8 cellular contexts compared by ENCODE assay signal in the genomic region with DNA sequence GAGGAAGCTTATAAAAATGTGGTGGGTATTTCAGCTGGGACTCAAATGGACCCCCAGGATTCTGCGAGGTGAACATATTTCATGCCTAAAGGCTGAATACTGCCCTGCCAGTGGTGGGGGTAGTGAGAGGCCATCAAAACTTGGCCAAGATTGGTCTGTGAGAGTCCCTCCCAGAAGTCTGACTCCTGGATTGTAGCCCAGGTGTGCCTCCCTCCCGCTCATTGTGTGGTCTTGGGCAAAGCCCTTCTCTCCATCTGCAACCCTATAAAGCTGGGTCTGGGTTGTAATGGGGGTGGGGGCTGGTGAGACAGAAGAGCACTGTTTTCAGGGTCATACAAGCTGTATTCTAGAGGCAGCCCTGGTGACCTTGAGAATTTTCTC. TPM values are rescaled to one million over a fixed set of nuclear protein-coding genes. Genes with fewer than 3 reads are reported as not detected.
DNase-seq lines count a peak whose midpoint lies in the region; ATAC-seq and TF ChIP-seq lines count a peak whose summit lies in the region.

No MANE protein-coding gene starts in this region.

- ATAC-seq in activated T-cell treated with anti-CD3 and anti-CD28 coated beads, Interleukin-2, amount 50 U/mL, for 4 hours, result no peak
- ATAC-seq in activated naive CD8-positive, alpha-beta T cell treated with anti-CD3 and anti-CD28 coated beads, Interleukin-2, amount 50 U/mL, for 24 hours, result no peak
- ATAC-seq in thoracic aorta (ENCODE audit: insufficient number of reproducible peaks, low FRiP score, low read depth) (no peak), HG02884 (IDR thresholded peaks at IDR 0.05; ENCODE audit: unreplicated experiment) (no peak)

- TF ChIP-seq CTCF in thoracic aorta (IDR thresholded peaks at IDR 0.05), result no peak

- peaks cover 70% of the 10 kb centered on the region for H3K4me1 Mint-ChIP-seq in activated T-cell treated with anti-CD3 and anti-CD28 coated beads, Interleukin-2, amount 50 U/mL, for 4 hours (ENCODE audit: low read depth)
- peaks cover 72% of the 10 kb centered on the region for H3K4me1 Mint-ChIP-seq in activated naive CD8-positive, alpha-beta T cell treated with anti-CD3 and anti-CD28 coated beads, Interleukin-2, amount 50 U/mL, for 24 hours
- peaks cover 47 to 58% of the 10 kb centered on the region in 2 donors for H3K4me1 Mint-ChIP-seq in immature natural killer cell

- no peak for DNase-seq in activated T-cell treated with anti-CD3 and anti-CD28 coated beads, Interleukin-2, amount 50 U/mL, for 4 hours
- DNase-seq in activated T-cell treated with anti-CD3 and anti-CD28 coated beads, Interleukin-2, amount 50 U/mL, for 1 hour, result no peak
- no peak for DNase-seq in activated naive CD8-positive, alpha-beta T cell treated with anti-CD3 and anti-CD28 coated beads, Interleukin-2, amount 50 U/mL, for 24 hours
- DNase-seq in immature natural killer cell (no peak), thoracic aorta (ENCODE audit: low spot score) (no peak), DMS153 treated with DMSO at 0.1 percent for 48 hours (lab: John Stamatoyannopoulos, UW; ENCODE audit: unreplicated experiment) (no peak), NCI-H1930 (lab: John Stamatoyannopoulos, UW) (no peak)

- peaks cover 20% of the 10 kb centered on the region for H3K36me3 Mint-ChIP-seq in activated T-cell treated with anti-CD3 and anti-CD28 coated beads, Interleukin-2, amount 50 U/mL, for 4 hours (ENCODE audit: insufficient read depth)
- peaks cover 21% of the 10 kb centered on the region for H3K36me3 Mint-ChIP-seq in activated naive CD8-positive, alpha-beta T cell treated with anti-CD3 and anti-CD28 coated beads, Interleukin-2, amount 50 U/mL, for 24 hours (ENCODE audit: low read depth)
- peaks cover 0 to 11% (median 3%) of the 10 kb centered on the region in 3 donors for H3K36me3 Mint-ChIP-seq in immature natural killer cell

- H3K4me3 ChIP-seq in thoracic aorta, result peak overlapping the region; percentile 84

- H3K27me3 ChIP-seq in thoracic aorta (replicated peaks; ENCODE audit: insufficient read depth), result no peaks in the 10 kb centered on the region

- no peaks in the 10 kb centered on the region for H3K27me3 Mint-ChIP-seq in activated T-cell treated with anti-CD3 and anti-CD28 coated beads, Interleukin-2, amount 50 U/mL, for 4 hours (ENCODE audit: low read depth)
- no peaks in the 10 kb centered on the region for H3K27me3 Mint-ChIP-seq in activated naive CD8-positive, alpha-beta T cell treated with anti-CD3 and anti-CD28 coated beads, Interleukin-2, amount 50 U/mL, for 24 hours
- H3K27me3 Mint-ChIP-seq in immature natural killer cell (ENCODE audit: low read depth in 3 of 3), result peaks cover 0 to 5% (median 3%) of the 10 kb centered on the region in 3 donors

- H3K4me1 ChIP-seq in thoracic aorta (ENCODE audit: control insufficient read depth in 1 of 2, low read depth in 2 of 2), result peaks cover 14 to 45% of the 10 kb centered on the region in 2 donors

- peak overlapping the region; percentile 84 for H3K4me3 Mint-ChIP-seq in activated T-cell treated with anti-CD3 and anti-CD28 coated beads, Interleukin-2, amount 50 U/mL, for 4 hours
- H3K4me3 Mint-ChIP-seq in activated naive CD8-positive, alpha-beta T cell treated with anti-CD3 and anti-CD28 coated beads, Interleukin-2, amount 50 U/mL, for 24 hours, result peak overlapping the region; percentile 84
- H3K4me3 Mint-ChIP-seq in immature natural killer cell, result peak overlapping the region; percentile 86 to 89 (median 88)

- H3K36me3 ChIP-seq in thoracic aorta, result no peaks in the 10 kb centered on the region

- no peaks in the 10 kb centered on the region for H3K9me3 Mint-ChIP-seq in activated T-cell treated with anti-CD3 and anti-CD28 coated beads, Interleukin-2, amount 50 U/mL, for 4 hours
- peaks cover 6% of the 10 kb centered on the region for H3K9me3 Mint-ChIP-seq in activated naive CD8-positive, alpha-beta T cell treated with anti-CD3 and anti-CD28 coated beads, Interleukin-2, amount 50 U/mL, for 24 hours
- no peaks in the 10 kb centered on the region for H3K9me3 Mint-ChIP-seq in immature natural killer cell

- peak overlapping the region; percentile 85 to 86 for H3K27ac ChIP-seq in thoracic aorta

- peak overlapping the region; percentile 85 for H3K27ac Mint-ChIP-seq in activated naive CD8-positive, alpha-beta T cell treated with anti-CD3 and anti-CD28 coated beads, Interleukin-2, amount 50 U/mL, for 24 hours
- peak overlapping the region; percentile 75 to 93 (median 83) for H3K27ac Mint-ChIP-seq in immature natural killer cell

- H3K9me3 ChIP-seq in thoracic aorta, result no peaks in the 10 kb centered on the region

RNA-seq across cellular contexts. Expression of a gene that starts 0.9 kb away (rescaled TPM):
- 10 to 100 TPM; 36.6 to 44.3 (median 37.8) TPM for total RNA-seq in activated T-cell treated with anti-CD3 and anti-CD28 coated beads, Interleukin-2, amount 50 U/mL, for 4 hours
- polyA plus RNA-seq in immature natural killer cell, result 10 to 100 TPM; 61.2 to 67.9 (median 61.6) TPM
- 10 to 100 TPM; 29.0 to 29.9 TPM for total RNA-seq in thoracic aorta

RNA-seq across cellular contexts. Expression of a gene that starts 23.1 kb away (rescaled TPM):
- total RNA-seq in activated T-cell treated with anti-CD3 and anti-CD28 coated beads, Interleukin-2, amount 50 U/mL, for 4 hours, result 10 to 100 TPM; 55.5 to 60.2 (median 57.1) TPM
- 1 to 10 TPM; 4.2 to 5.1 (median 5.0) TPM for polyA plus RNA-seq in immature natural killer cell
- total RNA-seq in thoracic aorta, result 10 to 100 TPM in 1 of 2 donors, 1 to 10 TPM in 1; 7.9 to 21.0 TPM
